Comparison of ENCODE assay signal across 9 cellular contexts in the genomic region with DNA sequence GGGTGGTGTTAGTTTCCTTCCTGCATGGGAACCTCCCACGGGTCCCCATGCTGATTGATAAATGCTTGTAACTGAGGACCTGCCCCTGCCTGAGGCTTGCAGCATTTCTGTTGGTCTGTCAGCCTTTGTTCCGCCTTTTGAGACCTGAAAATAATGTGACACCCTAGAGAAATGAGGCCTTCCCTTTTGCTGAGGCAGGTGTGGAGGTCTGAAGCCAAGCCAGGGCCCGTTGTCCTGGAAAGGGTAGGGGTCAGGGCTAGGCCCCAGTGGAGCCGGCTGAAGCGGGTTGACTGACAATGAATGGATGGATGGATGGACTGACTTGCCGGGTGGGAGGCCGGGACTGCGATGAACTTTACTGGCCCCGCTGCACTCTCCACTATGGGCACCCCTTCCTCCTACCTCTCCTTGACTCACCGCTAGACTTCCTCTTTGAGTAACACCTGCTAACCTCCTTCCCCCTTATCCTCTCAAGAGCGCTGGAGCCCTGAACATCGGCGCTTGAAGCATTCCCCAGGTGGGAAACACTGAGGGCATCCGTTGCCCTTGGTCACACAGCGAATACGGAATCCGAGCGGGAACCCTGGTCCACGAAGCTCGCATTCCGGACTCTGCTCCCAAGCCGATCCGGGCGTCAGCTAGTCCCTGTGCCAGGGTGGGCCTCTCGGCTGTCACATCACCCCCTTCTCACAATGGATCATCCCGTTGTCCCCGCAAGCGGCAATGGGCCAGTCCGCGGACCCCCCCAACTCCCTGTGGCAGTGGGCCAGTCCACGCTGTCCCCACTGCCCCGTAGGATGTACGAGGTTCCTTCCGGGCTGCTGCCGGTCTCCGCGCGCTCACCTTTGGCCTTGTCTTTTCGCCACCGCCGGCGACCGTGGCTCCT. TPM values are rescaled to one million over a fixed set of nuclear protein-coding genes. Genes with fewer than 3 reads are reported as not detected.
DNase-seq lines count a peak whose midpoint lies in the region; ATAC-seq, FAIRE-seq and TF ChIP-seq lines count a peak whose summit lies in the region.
"Had no signal": no experiment of that assay in that cellular context is flagged by ENCODE, and none has a peak within 500 bp of the region (broad histone marks: within the 10 kb centered on the region; RNA-seq: fewer than 3 reads in every experiment).

No MANE protein-coding gene starts in this region.

- no peak for TF ChIP-seq CTCF in gastroesophageal sphincter (IDR thresholded peaks at IDR 0.05)
- TF ChIP-seq CTCF in osteocyte (IDR thresholded peaks at IDR 0.05): no peak

- H3K27me3 ChIP-seq in gastroesophageal sphincter: peaks cover 11% of the 10 kb centered on the region

- H3K4me3 Mint-ChIP-seq in activated T-helper 2 cell treated with anti-CD3 and anti-CD28 coated beads, Interferon-gamma antibody, Interleukin-2, Interleukin-4, amounts not matched to agents 10 μg/mL and 5 μg/mL and 100 μg/mL, durations not matched to agents 14 hours and 24 hours and 36 hours (ENCODE audit: low read depth): peak overlapping the region; percentile 99
- H3K4me3 Mint-ChIP-seq in osteocyte (ENCODE audit: unreplicated experiment): peak overlapping the region; percentile 92

- H3K36me3 ChIP-seq in gastroesophageal sphincter (no peaks in the 10 kb centered on the region), urinary bladder (ENCODE audit: insufficient read depth) (no peaks in the 10 kb centered on the region)

- H3K4me1 Mint-ChIP-seq in activated T-helper 2 cell treated with anti-CD3 and anti-CD28 coated beads, Interferon-gamma antibody, Interleukin-2, Interleukin-4, amounts not matched to agents 10 μg/mL and 5 μg/mL and 100 μg/mL, durations not matched to agents 14 hours and 24 hours and 36 hours (ENCODE audit: low read depth): peaks cover 31% of the 10 kb centered on the region
- peaks cover 25% of the 10 kb centered on the region for H3K4me1 Mint-ChIP-seq in osteocyte (ENCODE audit: unreplicated experiment)

- peak overlapping the region; percentile 89 for H3K27ac Mint-ChIP-seq in activated T-helper 2 cell treated with anti-CD3 and anti-CD28 coated beads, Interferon-gamma antibody, Interleukin-2, Interleukin-4, amounts not matched to agents 10 μg/mL and 5 μg/mL and 100 μg/mL, durations not matched to agents 14 hours and 24 hours and 36 hours
- peak overlapping the region; percentile 76 for H3K27ac Mint-ChIP-seq in osteocyte (ENCODE audit: unreplicated experiment)

- ATAC-seq in GM18520 (IDR thresholded peaks at IDR 0.05; ENCODE audit: unreplicated experiment): peak; percentile 19
- peak; percentile 32 for ATAC-seq in HG02840 (IDR thresholded peaks at IDR 0.05; ENCODE audit: low FRiP score, unreplicated experiment)
- peak; percentile 46 for ATAC-seq in gastroesophageal sphincter

- H3K4me1 ChIP-seq in gastroesophageal sphincter: peaks cover 0 to 26% (median 5%) of the 10 kb centered on the region in 3 donors
- no peaks in the 10 kb centered on the region for H3K4me1 ChIP-seq in urinary bladder (ENCODE audit: insufficient read depth)

- H3K36me3 Mint-ChIP-seq in activated T-helper 2 cell treated with anti-CD3 and anti-CD28 coated beads, Interferon-gamma antibody, Interleukin-2, Interleukin-4, amounts not matched to agents 10 μg/mL and 5 μg/mL and 100 μg/mL, durations not matched to agents 14 hours and 24 hours and 36 hours (ENCODE audit: low read depth): peaks cover 6% of the 10 kb centered on the region
- H3K36me3 Mint-ChIP-seq in osteocyte (ENCODE audit: unreplicated experiment): no peaks in the 10 kb centered on the region

- H3K4me3 ChIP-seq in gastroesophageal sphincter (peak overlapping the region; percentile 38 to 67), urinary bladder (ENCODE audit: low read depth, low read length) (peak overlapping the region; percentile 45)

- intact Hi-C loops in activated T-helper 2 cell treated with anti-CD3 and anti-CD28 coated beads, Interferon-gamma antibody, Interleukin-2, Interleukin-4, amounts not matched to agents 10 μg/mL and 5 μg/mL and 100 μg/mL, durations not matched to agents 14 hours and 24 hours and 36 hours (cut with micrococcal nuclease): loop anchor here (1.0 to 10.0 kb wide), 6 partner anchors 10 to 1818 kb away; a partner anchor contains a TSS

- DNase-seq in NCI-H748 treated with DMSO at 0.1 percent for 48 hours (lab: John Stamatoyannopoulos, UW) (peak; percentile 61), osteocyte (ENCODE audit: extremely low spot score, unreplicated experiment) (no peak), H54 (ENCODE audit: insufficient read length, low spot score) (no peak)
- DNase-seq in activated T-helper 2 cell treated with anti-CD3 and anti-CD28 coated beads, Interferon-gamma antibody, Interleukin-2, Interleukin-4, amounts not matched to agents 10 μg/mL and 5 μg/mL and 100 μg/mL, durations not matched to agents 14 hours and 24 hours and 36 hours (ENCODE audit: low spot score): no peak

- peak overlapping the region in 3 of 4 donors; percentile 68 to 82 (median 77) for H3K27ac ChIP-seq in gastroesophageal sphincter
- H3K27ac ChIP-seq in urinary bladder (ENCODE audit: low read depth): peak overlapping the region; percentile 0

- H3K9me3 Mint-ChIP-seq in activated T-helper 2 cell treated with anti-CD3 and anti-CD28 coated beads, Interferon-gamma antibody, Interleukin-2, Interleukin-4, amounts not matched to agents 10 μg/mL and 5 μg/mL and 100 μg/mL, durations not matched to agents 14 hours and 24 hours and 36 hours: no peaks in the 10 kb centered on the region
- no peaks in the 10 kb centered on the region for H3K9me3 Mint-ChIP-seq in osteocyte (ENCODE audit: unreplicated experiment)

- FAIRE-seq in H54 (lab: Jason Lieb, UNC): no peak

- no peaks in the 10 kb centered on the region for H3K9me3 ChIP-seq in gastroesophageal sphincter

- TF ChIP-seq POLR2A in gastroesophageal sphincter (IDR thresholded peaks at IDR 0.05): no peak
- no peak for TF ChIP-seq POLR2A in H54 (IDR thresholded peaks at IDR 0.05; ENCODE audit: low read depth, low read length)

- TF ChIP-seq EP300 in gastroesophageal sphincter (IDR thresholded peaks at IDR 0.05): no peak

- no peaks in the 10 kb centered on the region for H3K27me3 Mint-ChIP-seq in activated T-helper 2 cell treated with anti-CD3 and anti-CD28 coated beads, Interferon-gamma antibody, Interleukin-2, Interleukin-4, amounts not matched to agents 10 μg/mL and 5 μg/mL and 100 μg/mL, durations not matched to agents 14 hours and 24 hours and 36 hours (ENCODE audit: low read depth)
- H3K27me3 Mint-ChIP-seq in osteocyte (ENCODE audit: unreplicated experiment): no peaks in the 10 kb centered on the region

- 0 to 17% methylated on average over 3 to 9 of the region's 43 CpGs for WGBS in gastroesophageal sphincter (ENCODE audit: low coverage in 1 of 2), 2 donors
- 7% methylated on average over 43 of the region's 43 CpGs for WGBS in urinary bladder

RNA-seq across cellular contexts. Expression of a gene that starts 4.4 kb away (rescaled TPM):
- 33.0 and 35.2 TPM in 2 replicates for total RNA-seq in activated T-helper 2 cell treated with anti-CD3 and anti-CD28 coated beads, Interferon-gamma antibody, Interleukin-2, Interleukin-4, amounts not matched to agents 10 μg/mL and 5 μg/mL and 100 μg/mL, durations not matched to agents 14 hours and 24 hours and 36 hours
- total RNA-seq in gastroesophageal sphincter (10 to 100 TPM in 1 of 4 donors, 1 to 10 TPM in 3; 3.4 to 15.3 (median 6.6) TPM), osteocyte (7.6 and 8.4 TPM in 2 replicates), urinary bladder (5.7 TPM)
- 30.2 TPM for polyA plus RNA-seq in urinary bladder

RNA-seq across cellular contexts. Expression of a gene that starts 19.9 kb away (rescaled TPM):
- not detected in 2 replicates for total RNA-seq in activated T-helper 2 cell treated with anti-CD3 and anti-CD28 coated beads, Interferon-gamma antibody, Interleukin-2, Interleukin-4, amounts not matched to agents 10 μg/mL and 5 μg/mL and 100 μg/mL, durations not matched to agents 14 hours and 24 hours and 36 hours
- total RNA-seq in gastroesophageal sphincter (1 to 10 TPM in 1 of 4 donors, not detected in 3; 6.5 TPM), osteocyte (not detected in 2 replicates), urinary bladder (1.7 TPM)
- polyA plus RNA-seq in urinary bladder: 10.8 TPM
- total RNA-seq: glomerular endothelial cell had no signal

RNA-seq across cellular contexts. Expression of a gene that starts 32.7 kb away (rescaled TPM):
- 0.53 TPM in 1 of 2 replicates, not detected in the other for total RNA-seq in activated T-helper 2 cell treated with anti-CD3 and anti-CD28 coated beads, Interferon-gamma antibody, Interleukin-2, Interleukin-4, amounts not matched to agents 10 μg/mL and 5 μg/mL and 100 μg/mL, durations not matched to agents 14 hours and 24 hours and 36 hours
- total RNA-seq in gastroesophageal sphincter (10 to 100 TPM in 1 of 4 donors, 1 to 10 TPM in 1, not detected in 2; 1.7 to 17.5 TPM), osteocyte (not detected in 2 replicates), urinary bladder (not detected)
- polyA plus RNA-seq in urinary bladder: 2.4 TPM
- total RNA-seq: glomerular endothelial cell had no signal
